Comparison of ENCODE assay signal across 28 cellular contexts in genomic region chr16:89043636-89044393, GRCh38. TPM values are rescaled to one million over a fixed set of nuclear protein-coding genes. Genes with fewer than 3 reads are reported as not detected.
A peak's percentile ranks its signal among the peaks of the same experiment; 100 is the strongest.
DNase-seq lines count a peak whose midpoint lies in the region; ATAC-seq, FAIRE-seq and TF ChIP-seq lines count a peak whose summit lies in the region.
"Had no signal": no experiment of that assay in that cellular context is flagged by ENCODE, and none has a peak within 500 bp of the region (broad histone marks: within the 10 kb centered on the region; RNA-seq: fewer than 3 reads in every experiment).

No MANE protein-coding gene starts in this region.

- H3K9me3 Mint-ChIP-seq in brain: peaks cover 0 to 7% (median 4%) of the 10 kb centered on the region in 5 experiments
- peaks cover 3 to 7% of the 10 kb centered on the region in 2 donors for H3K9me3 Mint-ChIP-seq in effector memory CD8-positive, alpha-beta T cell

- no peak for TF ChIP-seq EP300 in A549 (IDR thresholded peaks at IDR 0.05)

- H3K36me3 ChIP-seq in BLaER1 (no peaks in the 10 kb centered on the region), mucosa of descending colon (ENCODE audit: low read depth) (no peaks in the 10 kb centered on the region)
- H3K36me3 ChIP-seq: HAP-1, MG63 had no signal

- H3K36me3 Mint-ChIP-seq in brain: no peaks in the 10 kb centered on the region
- no peaks in the 10 kb centered on the region for H3K36me3 Mint-ChIP-seq in effector memory CD8-positive, alpha-beta T cell (ENCODE audit: insufficient read depth)
- H3K36me3 Mint-ChIP-seq: IgD-negative memory B cell had no signal

- H3K4me3 ChIP-seq in A549 (no peak overlapping the region), BLaER1 (no peak overlapping the region), mucosa of descending colon (no peak overlapping the region)
- H3K4me3 ChIP-seq: GM12878, GM23248, HAP-1, MG63 had no signal

- H4K20me1 ChIP-seq in BLaER1: 0 out of 2 replicates have a peak, but pooled peaks cover 3% of the 10 kb centered on the region

- peak overlapping the region in 4 of 5 experiments; percentile 49 to 76 (median 70) for H3K4me3 Mint-ChIP-seq in brain
- H3K4me3 Mint-ChIP-seq in effector memory CD8-positive, alpha-beta T cell: no peak overlapping the region
- H3K4me3 Mint-ChIP-seq: CD4-positive, alpha-beta T cell; IgD-negative memory B cell had no signal

- peak overlapping the region; percentile 42 to 96 (median 84) for H3K27ac Mint-ChIP-seq in brain
- no peak overlapping the region for H3K27ac Mint-ChIP-seq in effector memory CD8-positive, alpha-beta T cell
- H3K27ac Mint-ChIP-seq: CD4-positive, alpha-beta T cell had no signal

- CTCF ChIA-PET in A549 (lab: Yijun Ruan, JAX): interaction anchor here (1.0 kb wide), 1 partner anchor 26 kb away, joined by 3 read pairs; no protein-coding TSS in a partner anchor

- H3K27me3 Mint-ChIP-seq in brain: peaks cover 4% of the 10 kb centered on the region
- peaks cover 5 to 14% of the 10 kb centered on the region in 2 donors for H3K27me3 Mint-ChIP-seq in effector memory CD8-positive, alpha-beta T cell
- H3K27me3 Mint-ChIP-seq: CD4-positive, alpha-beta T cell; IgD-negative memory B cell had no signal

- H3K4me2 ChIP-seq in A549 (no peak overlapping the region), BLaER1 (peak overlapping the region; percentile 24; the same call in 1 of the 2 replicates)

- no peak for TF ChIP-seq POLR2A in A549 (IDR thresholded peaks at IDR 0.05; ENCODE audit: low read length)

- H3K27me3 ChIP-seq in BLaER1: no peaks in the 10 kb centered on the region

- intact Hi-C loops in mucosa of descending colon (cut with DNase I, micrococcal nuclease): no loop called here

- no peak for ATAC-seq in A549
- ATAC-seq in mucosa of descending colon: no peak
- ATAC-seq in effector memory CD8-positive, alpha-beta T cell (replicated peaks): no peak
- ATAC-seq: GM12878 had no signal

- FAIRE-seq in A549 (lab: Jason Lieb, UNC): no peak
- FAIRE-seq: GM12878, GM19239, HTR-8/SVneo had no signal

- H3K4me1 ChIP-seq in A549: no peaks in the 10 kb centered on the region
- peaks cover 35% of the 10 kb centered on the region for H3K4me1 ChIP-seq in BLaER1
- H3K4me1 ChIP-seq in mucosa of descending colon (ENCODE audit: low read depth): no peaks in the 10 kb centered on the region
- H3K4me1 ChIP-seq: HAP-1 had no signal

- H3K27ac ChIP-seq in A549 (no peak overlapping the region), BLaER1 (no peak overlapping the region)
- H3K27ac ChIP-seq: GM23248, HL-60 had no signal

- H3K4me1 Mint-ChIP-seq in brain: peaks cover 57% of the 10 kb centered on the region
- no peaks in the 10 kb centered on the region for H3K4me1 Mint-ChIP-seq in effector memory CD8-positive, alpha-beta T cell (ENCODE audit: low read depth in 2 of 2)

- TF ChIP-seq RAD21 in A549 (conservative IDR thresholded peaks at IDR 0.05 in 1 of 2, IDR thresholded peaks at IDR 0.05 in 1 of 2): no peak

- POLR2A ChIA-PET in A549 (lab: Yijun Ruan, JAX): no interaction called here

- 40% methylated on average over 13 of the region's 15 CpGs for WGBS in A549 (ENCODE audit: missing lambda C conversion rate)

- H3K9me3 ChIP-seq in A549 (no peaks in the 10 kb centered on the region), BLaER1 (no peaks in the 10 kb centered on the region), mucosa of descending colon (no peaks in the 10 kb centered on the region)
- H3K9me3 ChIP-seq: HAP-1, MG63 had no signal

- no peak overlapping the region for H3K9ac ChIP-seq in BLaER1
- H3K9ac ChIP-seq: GM23248 had no signal

- no peak for TF ChIP-seq CTCF in A549 (IDR thresholded peaks at IDR 0.05)
- no peak for TF ChIP-seq CTCF in brain (conservative IDR thresholded peaks at IDR 0.05)
- no peak for TF ChIP-seq CTCF in mucosa of descending colon (IDR thresholded peaks at IDR 0.05)

- DNase-seq in A549 (ENCODE audit: low read depth in 1 of 2, low spot score in 1 of 2) (no peak), mucosa of descending colon (peak in 2 of 3 donors; percentile 11 to 34), activated T-cell treated with anti-CD3 and anti-CD28 coated beads for 4 hours (no peak), NCI-H226 (no peak)
- no peak for DNase-seq in effector memory CD8-positive, alpha-beta T cell
- no peak for DNase-seq in activated CD4-positive, CD25-positive, alpha-beta regulatory T cell treated with anti-CD3 and anti-CD28 coated beads, Interleukin-2, amount 50 U/mL, for 72 hours
- DNase-seq: DMS153; GF-D8; GM23248; Kasumi-1; MG63; NCI-H1048; NCI-H146; NCI-H2029 treated with DMSO at 0.1 percent for 48 hours; NCI-H2171; NCI-H446 treated with DMSO at 0.1 percent for 48 hours; NCI-H748 treated with DMSO at 0.1 percent for 48 hours; NK-92 treated with Interleukin-12 subunit alpha and Interleukin-12 subunit beta, amount 100 ng/mL, for 24 hours; OCI-M1 had no signal

TF ChIP-seq in A549, 52 proteins besides CTCF, POLR2A, EP300 and RAD21:
- TF ChIP-seq SREBF2 (IDR thresholded peaks at IDR 0.05) (no peak), ESRRA (IDR thresholded peaks at IDR 0.05; ENCODE audit: borderline replicate concordance, low read length) (no peak), ZC3H11A (IDR thresholded peaks at IDR 0.05) (no peak), EHMT2 (IDR thresholded peaks at IDR 0.05; ENCODE audit: low read depth) (no peak), CHD2 (IDR thresholded peaks at IDR 0.05; ENCODE audit: low read length, partially characterized antibody) (no peak), ZFP36 (IDR thresholded peaks at IDR 0.05; ENCODE audit: borderline replicate concordance, partially characterized antibody) (peak; percentile 58), CHD4 (IDR thresholded peaks at IDR 0.05; ENCODE audit: borderline replicate concordance) (no peak)

RNA-seq across cellular contexts. Expression of gene ACSF3, which starts 49.8 kb away (rescaled TPM):
- polyA plus RNA-seq in A549 (2011; rRNA removed) (9.8 and 11.5 TPM in 2 replicates), A549 (2017; fragmentation: RNase III; extraction: RNeasy Plus Mini Kit Qiagen cat#74134 plus additional on column Dnase treatment) (13.1 to 13.2 TPM (median 13.2 TPM) in 3 replicates), brain (ENCODE audit: insufficient read depth, low read depth, low replicate concordance) (38.0 TPM)
- 19.1 and 23.9 TPM in 2 replicates for polyA plus RNA-seq in A549 (2012; cell fraction: cytosol; rRNA removed)
- polyA plus RNA-seq in A549 (2012; cell fraction: nucleus; rRNA removed): 26.8 and 31.5 TPM in 2 replicates
- 21.0 and 25.9 TPM in 2 replicates for polyA minus RNA-seq in A549 (2011; rRNA and poly(A)+ RNA removed)
- 10 to 100 TPM; 44.7 to 77.8 (median 49.6) TPM for total RNA-seq in mucosa of descending colon

Comparison
In these comparisons a context has a peak if more than half of its experiments do, and no peak if none do; other contexts are left out.
1. DNase-seq: peak in mucosa of descending colon (2 of 3); none in A549 (0 of 2), effector memory CD8-positive, alpha-beta T cell (0 of 3), activated CD4-positive, CD25-positive, alpha-beta regulatory T cell treated with anti-CD3 and anti-CD28 coated beads, Interleukin-2, amount 50 U/mL, for 72 hours (single experiment), activated T-cell treated with anti-CD3 and anti-CD28 coated beads for 4 hours (single experiment) and NCI-H226 (single experiment).
2. H3K27ac Mint-ChIP-seq: peak in brain (5 of 5); none in effector memory CD8-positive, alpha-beta T cell (0 of 2).
3. H3K4me3 Mint-ChIP-seq: peak in brain (4 of 5); none in effector memory CD8-positive, alpha-beta T cell (0 of 2).